ENCODE assay signal across 1 cellular context in genomic region chr11:134344497-134345236, GRCh38. TPM values are rescaled to one million over a fixed set of nuclear protein-coding genes. Genes with fewer than 3 reads are reported as not detected.
"Had no signal": no experiment of that assay in that cellular context is flagged by ENCODE, and none has a peak within 500 bp of the region (broad histone marks: within the 10 kb centered on the region; RNA-seq: fewer than 3 reads in every experiment).

No MANE protein-coding gene starts in this region.

RNA-seq across cellular contexts. Expression of gene GLB1L2, which starts 12.9 kb away (rescaled TPM):
- total RNA-seq: fibroblast of villous mesenchyme had no signal
